In the genomic region with DNA sequence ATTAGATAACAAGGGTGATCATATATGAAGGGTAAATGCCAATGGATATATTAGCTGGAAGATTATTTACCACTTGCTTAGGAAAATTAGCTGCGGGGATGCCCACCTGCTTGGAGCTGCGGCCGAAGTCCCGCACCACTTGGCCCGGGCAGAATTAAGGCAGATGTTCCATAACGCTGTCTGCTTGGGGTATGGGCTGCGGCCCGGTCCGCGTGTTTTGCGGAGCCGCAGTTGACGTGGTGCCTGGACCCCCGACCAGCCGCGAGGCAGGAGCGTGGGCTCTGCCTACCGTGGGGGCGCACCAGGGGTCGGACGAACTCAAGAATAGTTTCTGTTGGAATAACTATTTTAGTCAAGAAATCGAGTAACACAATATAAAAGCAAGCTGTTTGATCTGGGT, we compare ENCODE assay signal across 17 cellular contexts.
A peak's percentile ranks its signal among the peaks of the same experiment; 100 is the strongest.
DNase-seq lines count a peak whose midpoint lies in the region; ATAC-seq and TF ChIP-seq lines count a peak whose summit lies in the region.
"Had no signal": no experiment of that assay in that cellular context is flagged by ENCODE, and none has a peak within 500 bp of the region (broad histone marks: within the 10 kb centered on the region; RNA-seq: fewer than 3 reads in every experiment).

No MANE protein-coding gene starts in this region.

- H2AFZ ChIP-seq in neural progenitor cell (replicated peaks), result peak overlapping the region; percentile 86

- H3K4me3 ChIP-seq in HUES6 (ENCODE audit: low read depth, low read length) (no peak overlapping the region), endodermal cell (ENCODE audit: low read length) (no peak overlapping the region), neural progenitor cell (no peak overlapping the region)
- H3K4me3 ChIP-seq: BLaER1 treated with 17β-estradiol and CSF1 and Interleukin-3, amounts not matched to agents 10 nM and 100 nM had no signal

- ATAC-seq in HG02759 (IDR thresholded peaks at IDR 0.05; ENCODE audit: unreplicated experiment), result no peak
- ATAC-seq in GM18858 (IDR thresholded peaks at IDR 0.05; ENCODE audit: unreplicated experiment), result no peak

- H3K79me2 ChIP-seq in neural progenitor cell (ENCODE audit: low read depth), result no peaks in the 10 kb centered on the region

- no peaks in the 10 kb centered on the region for H3K9me3 ChIP-seq in ES-I3 (ENCODE audit: control insufficient read depth, insufficient read depth, low read length)
- H3K9me3 ChIP-seq in HUES6 (ENCODE audit: control insufficient read depth, insufficient read depth, low read depth, low read length), result no peaks in the 10 kb centered on the region
- H3K9me3 ChIP-seq in endodermal cell (ENCODE audit: control insufficient read depth, low read length), result no peaks in the 10 kb centered on the region
- H3K9me3 ChIP-seq in neural progenitor cell (ENCODE audit: low read depth), result no peaks in the 10 kb centered on the region

- no peaks in the 10 kb centered on the region for H4K20me1 ChIP-seq in neural progenitor cell (ENCODE audit: low read depth)

- WGBS in endodermal cell (ENCODE audit: insufficient coverage in 1 of 2, insufficient read length in 1 of 2), 2 experiments, result 95% methylated on average over 22 of the region's 22 CpGs; no CpG with 5 or more reads in 1 of the 2 experiments

- H3K27ac Mint-ChIP-seq in endodermal cell (peak overlapping the region; percentile 95), neural progenitor cell (no peak overlapping the region)
- H3K27ac Mint-ChIP-seq: CD4-positive, CD25-positive, alpha-beta regulatory T cell; IgD-negative memory B cell had no signal

- H3K4me1 Mint-ChIP-seq in endodermal cell, result peaks cover 18% of the 10 kb centered on the region
- no peaks in the 10 kb centered on the region for H3K4me1 Mint-ChIP-seq in neural progenitor cell
- H3K4me1 Mint-ChIP-seq: CD4-positive, CD25-positive, alpha-beta regulatory T cell; IgD-negative memory B cell had no signal

- H3K4me1 ChIP-seq in ES-I3 (ENCODE audit: insufficient read depth, low read length) (peaks cover 29% of the 10 kb centered on the region), HUES6 (ENCODE audit: control insufficient read depth, insufficient read depth, low read length) (peaks cover 38% of the 10 kb centered on the region), endodermal cell (ENCODE audit: control insufficient read depth, insufficient read depth, low read length) (no peaks in the 10 kb centered on the region), neural progenitor cell (peaks cover 30% of the 10 kb centered on the region)
- H3K4me1 ChIP-seq: BLaER1 treated with 17β-estradiol and CSF1 and Interleukin-3, amounts not matched to agents 10 nM and 100 nM had no signal

- H3K27ac ChIP-seq in HUES6 (ENCODE audit: low read depth, low read length), result peak overlapping the region; percentile 82
- H3K27ac ChIP-seq in endodermal cell (ENCODE audit: low read depth, low read length), result no peak overlapping the region
- no peak overlapping the region for H3K27ac ChIP-seq in neural progenitor cell
- H3K27ac ChIP-seq: BLaER1 treated with 17β-estradiol and CSF1 and Interleukin-3, amounts not matched to agents 10 nM and 100 nM; HL-60 had no signal

- H3K9ac ChIP-seq in ES-I3 (ENCODE audit: low read depth, low read length) (peak overlapping the region; percentile 47; the same call in 1 of the 2 replicates), HUES6 (ENCODE audit: low read length) (peak overlapping the region; percentile 25), endodermal cell (ENCODE audit: extremely low read depth, low read length, poor library complexity, severe bottlenecking) (no peak overlapping the region), neural progenitor cell (no peak overlapping the region)
- H3K9ac ChIP-seq: BLaER1 treated with 17β-estradiol and CSF1 and Interleukin-3, amounts not matched to agents 10 nM and 100 nM had no signal

- no peak for TF ChIP-seq CTCF in endodermal cell (conservative IDR thresholded peaks at IDR 0.05)
- no peak for TF ChIP-seq CTCF in neural progenitor cell (IDR thresholded peaks at IDR 0.05)

- no peaks in the 10 kb centered on the region for H3K27me3 Mint-ChIP-seq in endodermal cell (ENCODE audit: insufficient read depth)
- no peaks in the 10 kb centered on the region for H3K27me3 Mint-ChIP-seq in neural progenitor cell (ENCODE audit: insufficient read depth, low read depth)
- H3K27me3 Mint-ChIP-seq: CD4-positive, CD25-positive, alpha-beta regulatory T cell; IgD-negative memory B cell had no signal

- peaks cover 6% of the 10 kb centered on the region for H3K9me3 Mint-ChIP-seq in endodermal cell
- H3K9me3 Mint-ChIP-seq in neural progenitor cell, result no peaks in the 10 kb centered on the region

- peaks cover 32% of the 10 kb centered on the region for H3F3A ChIP-seq in neural progenitor cell (ENCODE audit: low read depth)

- no peak for DNase-seq in endodermal cell
- no peak for DNase-seq in neural progenitor cell (ENCODE audit: low spot score)
- no peak for DNase-seq in hypothalamus (lab: John Stamatoyannopoulos, UW)
- DNase-seq: 8988T; Calu3; CD4-positive, CD25-positive, alpha-beta regulatory T cell; DMS 273 treated with DMSO at 0.1 percent for 48 hours; DMS79; GDM1; KG1 had no signal

- no peaks in the 10 kb centered on the region for H3K36me3 ChIP-seq in ES-I3 (ENCODE audit: insufficient read depth, low read length)
- H3K36me3 ChIP-seq in HUES6 (ENCODE audit: control insufficient read depth, insufficient read depth, low read length), result no peaks in the 10 kb centered on the region
- no peaks in the 10 kb centered on the region for H3K36me3 ChIP-seq in endodermal cell (ENCODE audit: control insufficient read depth, insufficient read depth, low read length)
- no peaks in the 10 kb centered on the region for H3K36me3 ChIP-seq in neural progenitor cell
- H3K36me3 ChIP-seq: BLaER1 treated with 17β-estradiol and CSF1 and Interleukin-3, amounts not matched to agents 10 nM and 100 nM had no signal

- H3K36me3 Mint-ChIP-seq in endodermal cell (ENCODE audit: low read depth), result no peaks in the 10 kb centered on the region
- H3K36me3 Mint-ChIP-seq in neural progenitor cell, result no peaks in the 10 kb centered on the region
- H3K36me3 Mint-ChIP-seq: CD4-positive, CD25-positive, alpha-beta regulatory T cell; IgD-negative memory B cell had no signal

- H3K4me3 Mint-ChIP-seq in endodermal cell (no peak overlapping the region), neural progenitor cell (no peak overlapping the region)
- H3K4me3 Mint-ChIP-seq: CD4-positive, CD25-positive, alpha-beta regulatory T cell; IgD-negative memory B cell had no signal

- no peaks in the 10 kb centered on the region for H3K27me3 ChIP-seq in HUES6 (ENCODE audit: control insufficient read depth, insufficient read depth, low read length)
- H3K27me3 ChIP-seq in endodermal cell (ENCODE audit: control insufficient read depth, insufficient read depth, low read length, poor library complexity, severe bottlenecking), result no peaks in the 10 kb centered on the region
- H3K27me3 ChIP-seq in neural progenitor cell, result no peaks in the 10 kb centered on the region

- H3K4me2 ChIP-seq in neural progenitor cell, result peak overlapping the region; percentile 52
- H3K4me2 ChIP-seq: BLaER1 treated with 17β-estradiol and CSF1 and Interleukin-3, amounts not matched to agents 10 nM and 100 nM had no signal

Comparison
In these comparisons a context has a peak if more than half of its experiments do, and no peak if none do; other contexts are left out.
1. H3K9ac ChIP-seq: peak in ES-I3 (single experiment) and HUES6 (single experiment); none in endodermal cell (single experiment) and neural progenitor cell (single experiment).